In the genomic region with DNA sequence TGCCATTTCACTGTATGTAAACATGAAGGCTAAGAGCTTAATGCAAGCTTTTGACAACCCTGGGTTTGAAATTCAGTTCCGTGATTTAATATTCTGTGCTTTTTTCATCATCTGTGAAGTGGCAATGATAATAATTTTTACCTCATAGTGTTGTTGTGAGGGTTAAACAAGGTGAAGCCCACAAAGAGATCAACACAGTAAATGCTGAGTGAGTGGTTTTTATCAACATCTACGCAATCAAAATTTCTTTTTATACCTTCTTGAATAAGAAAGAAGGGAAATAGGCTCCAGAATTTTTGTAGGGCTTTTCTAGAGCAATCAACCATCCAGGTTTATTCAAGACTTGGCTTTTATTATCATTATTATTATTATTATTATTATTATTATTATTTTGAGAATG, we compare ENCODE assay signal across 25 cellular contexts.
DNase-seq lines count a peak whose midpoint lies in the region; ATAC-seq, FAIRE-seq and TF ChIP-seq lines count a peak whose summit lies in the region.
"Had no signal": no experiment of that assay in that cellular context is flagged by ENCODE, and none has a peak within 500 bp of the region (broad histone marks: within the 10 kb centered on the region; RNA-seq: fewer than 3 reads in every experiment).

No MANE protein-coding gene starts in this region.

- H3K36me3 ChIP-seq in HepG2 (replicated peaks in 1 of 2; ENCODE audit: control insufficient read depth in 1 of 2, insufficient read depth in 2 of 2, low read length in 2 of 2), result no peaks in the 10 kb centered on the region
- no peaks in the 10 kb centered on the region for H3K36me3 ChIP-seq in right lobe of liver
- H3K36me3 ChIP-seq: BE2C, BLaER1 had no signal

- H3K9me3 ChIP-seq in HepG2 (ENCODE audit: low read length) (no peaks in the 10 kb centered on the region), right lobe of liver (peaks cover 0 to 7% (median 0%) of the 10 kb centered on the region in 4 donors)
- H3K9me3 ChIP-seq: A549, BE2C, BLaER1 had no signal

- CTCF ChIA-PET in HepG2 (lab: Yijun Ruan, JAX; ENCODE audit: low intra/inter-chr PET ratio, low total read pairs), result no interaction called here
- CTCF ChIA-PET in WTC11 (lab: Charles Lee), result no interaction called here

- H3K27ac ChIP-seq in HepG2 (ENCODE audit: extremely low read length, insufficient read depth, low read length), result no peak overlapping the region
- H3K27ac ChIP-seq in right lobe of liver, result no peak overlapping the region
- H3K27ac ChIP-seq: 22Rv1, A549, BLaER1 had no signal

- FAIRE-seq in HepG2 (lab: Jason Lieb, UNC), result no peak
- FAIRE-seq: A549, GM12878, GM12892, GM18507 had no signal

- H3K4me1 ChIP-seq in HepG2 (ENCODE audit: insufficient read depth, low read length) (no peaks in the 10 kb centered on the region), right lobe of liver (no peaks in the 10 kb centered on the region)
- H3K4me1 ChIP-seq: A549, BE2C, BLaER1 had no signal

- H3K4me3 Mint-ChIP-seq in WTC11, result no peak overlapping the region
- H3K4me3 Mint-ChIP-seq: CD14-positive monocyte; CD4-positive, alpha-beta memory T cell; CD4-positive, CD25-positive, alpha-beta regulatory T cell; CD8-positive, alpha-beta memory T cell had no signal

- no peak overlapping the region for H3K4me2 ChIP-seq in HepG2 (ENCODE audit: low read depth, low read length)
- H3K4me2 ChIP-seq: A549, BLaER1 had no signal

- in situ Hi-C loops in HepG2 (cut with HindIII; ENCODE audit: extremely low pct_ligation_motif_present, low pct_unique_long_range_greater_than_20kb), result no loop called here

- TF ChIP-seq CTCF in HepG2 (CRISPR knock-in tag; IDR thresholded peaks at IDR 0.05) (no peak), right lobe of liver (IDR thresholded peaks at IDR 0.05) (no peak), WTC11 (IDR thresholded peaks at IDR 0.05) (no peak)

- ATAC-seq in HepG2 (no peak), right lobe of liver (no peak), WTC11 (no peak), left ventricle myocardium superior (no peak), GM21423 (IDR thresholded peaks at IDR 0.05; ENCODE audit: unreplicated experiment) (no peak)
- ATAC-seq: A549, GM12878 had no signal

- POLR2A ChIA-PET in HepG2 (lab: Yijun Ruan, JAX), result no interaction called here
- POLR2A ChIA-PET in WTC11 (lab: Charles Lee), result no interaction called here

- TF ChIP-seq RAD21 in HepG2 (CRISPR knock-in tag; IDR thresholded peaks at IDR 0.05), result no peak

- DNase-seq in HepG2 (ENCODE audit: low spot score) (no peak), right lobe of liver (no peak), WTC11 (ENCODE audit: low spot score) (no peak), left ventricle myocardium superior (no peak)
- DNase-seq: BE2C; C1 segment of cervical spinal cord; CD4-positive, alpha-beta memory T cell; CD4-positive, CD25-positive, alpha-beta regulatory T cell; CD8-positive, alpha-beta memory T cell; COR-L47; DMS 273 treated with DMSO at 0.1 percent for 48 hours; DMS153; DMS53; DMS79; DND-41; EL; GDM1 had no signal

- H3K4me1 Mint-ChIP-seq in WTC11, result no peaks in the 10 kb centered on the region
- H3K4me1 Mint-ChIP-seq: CD14-positive monocyte; CD4-positive, alpha-beta memory T cell; CD4-positive, CD25-positive, alpha-beta regulatory T cell; CD8-positive, alpha-beta memory T cell had no signal

- H3K4me3 ChIP-seq in HepG2 (replicated peaks in 1 of 3; ENCODE audit: insufficient read depth in 1 of 3, low read depth in 2 of 3, low read length in 3 of 3), result no peak overlapping the region
- no peak overlapping the region for H3K4me3 ChIP-seq in right lobe of liver
- H3K4me3 ChIP-seq: A549, BLaER1, GM12878 had no signal

- no peaks in the 10 kb centered on the region for H3K27me3 ChIP-seq in HepG2 (ENCODE audit: control insufficient read depth in 1 of 2, insufficient read depth in 2 of 2, low read length in 2 of 2)
- H3K27me3 ChIP-seq in right lobe of liver, result no peaks in the 10 kb centered on the region
- H3K27me3 ChIP-seq: BE2C, BLaER1 had no signal

- H3K27me3 Mint-ChIP-seq in WTC11 (ENCODE audit: low read depth), result no peaks in the 10 kb centered on the region
- H3K27me3 Mint-ChIP-seq: CD4-positive, alpha-beta memory T cell; CD4-positive, CD25-positive, alpha-beta regulatory T cell; CD8-positive, alpha-beta memory T cell had no signal

- TF ChIP-seq POLR2A in HepG2 (IDR thresholded peaks at IDR 0.05; ENCODE audit: insufficient read depth in 1 of 2, low read depth in 2 of 2, low read length in 2 of 2), result no peak
- TF ChIP-seq POLR2A in right lobe of liver (IDR thresholded peaks at IDR 0.05), result no peak

- H3K9ac ChIP-seq in HepG2 (ENCODE audit: insufficient read depth, low read depth, low read length), result no peak overlapping the region
- H3K9ac ChIP-seq: BLaER1 had no signal

- intact Hi-C loops in HepG2 (cut with micrococcal nuclease; ENCODE audit: unreplicated experiment), result no loop called here
- intact Hi-C loops in right lobe of liver (cut with DNase I), result no loop called here
- intact Hi-C loops in left ventricle myocardium superior (cut with micrococcal nuclease), result no loop called here

- TF ChIP-seq EP300 in HepG2 (IDR thresholded peaks at IDR 0.05; ENCODE audit: low read depth in 2 of 2, low read length in 2 of 2), result no peak
- no peak for TF ChIP-seq EP300 in HepG2 (CRISPR knock-in tag; IDR thresholded peaks at IDR 0.05; ENCODE audit: borderline replicate concordance)

- H3K27ac Mint-ChIP-seq in WTC11, result no peak overlapping the region
- H3K27ac Mint-ChIP-seq: CD14-positive monocyte; CD4-positive, alpha-beta memory T cell; CD4-positive, CD25-positive, alpha-beta regulatory T cell; CD8-positive, alpha-beta memory T cell had no signal

- 45% methylated on average over 2 of the region's 2 CpGs for WGBS in HepG2 (ENCODE audit: low lambda C conversion rate)
- WGBS in right lobe of liver (ENCODE audit: insufficient coverage, low coverage, low lambda C conversion rate, missing lambda C conversion rate), result 84% methylated on average over 2 of the region's 2 CpGs

- BruUV-seq in HepG2 (replicated peaks; lab: Mats Ljungman, UMichigan), result no TSS peak

- peaks cover 16% of the 10 kb centered on the region for H3K9me3 Mint-ChIP-seq in WTC11

- H3K79me2 ChIP-seq in HepG2 (ENCODE audit: insufficient read depth, low read length), result no peaks in the 10 kb centered on the region

- no peaks in the 10 kb centered on the region for H4K20me1 ChIP-seq in HepG2 (ENCODE audit: insufficient read depth, low read length)
- H4K20me1 ChIP-seq: BLaER1 had no signal

- no peak overlapping the region for H2AFZ ChIP-seq in HepG2 (ENCODE audit: low read length)

- H3K36me3 Mint-ChIP-seq in WTC11, result peaks cover 5% of the 10 kb centered on the region
- H3K36me3 Mint-ChIP-seq: CD14-positive monocyte; CD4-positive, alpha-beta memory T cell; CD4-positive, CD25-positive, alpha-beta regulatory T cell; CD8-positive, alpha-beta memory T cell had no signal

TF ChIP-seq in HepG2, 621 proteins besides CTCF, POLR2A, EP300 and RAD21:
- TF ChIP-seq MAFF (IDR thresholded peaks at IDR 0.05; ENCODE audit: low read depth, low read length) (peak; percentile 64), CBX5 (CRISPR knock-in tag; IDR thresholded peaks at IDR 0.05; ENCODE audit: borderline replicate concordance) (no peak), MAFK (conservative IDR thresholded peaks at IDR 0.05 in 1 of 2, IDR thresholded peaks at IDR 0.05 in 1 of 2; ENCODE audit: low read length in 2 of 2) (peak; percentile 58 to 76)

TF ChIP-seq in WTC11, 78 proteins besides CTCF, POLR2A, EP300 and RAD21:
- peak; percentile 22; the same call in 1 of the 2 replicates for TF ChIP-seq HMGA2 (CRISPR knock-in tag; IDR thresholded peaks at IDR 0.05)
- TF ChIP-seq, protein P1, sequence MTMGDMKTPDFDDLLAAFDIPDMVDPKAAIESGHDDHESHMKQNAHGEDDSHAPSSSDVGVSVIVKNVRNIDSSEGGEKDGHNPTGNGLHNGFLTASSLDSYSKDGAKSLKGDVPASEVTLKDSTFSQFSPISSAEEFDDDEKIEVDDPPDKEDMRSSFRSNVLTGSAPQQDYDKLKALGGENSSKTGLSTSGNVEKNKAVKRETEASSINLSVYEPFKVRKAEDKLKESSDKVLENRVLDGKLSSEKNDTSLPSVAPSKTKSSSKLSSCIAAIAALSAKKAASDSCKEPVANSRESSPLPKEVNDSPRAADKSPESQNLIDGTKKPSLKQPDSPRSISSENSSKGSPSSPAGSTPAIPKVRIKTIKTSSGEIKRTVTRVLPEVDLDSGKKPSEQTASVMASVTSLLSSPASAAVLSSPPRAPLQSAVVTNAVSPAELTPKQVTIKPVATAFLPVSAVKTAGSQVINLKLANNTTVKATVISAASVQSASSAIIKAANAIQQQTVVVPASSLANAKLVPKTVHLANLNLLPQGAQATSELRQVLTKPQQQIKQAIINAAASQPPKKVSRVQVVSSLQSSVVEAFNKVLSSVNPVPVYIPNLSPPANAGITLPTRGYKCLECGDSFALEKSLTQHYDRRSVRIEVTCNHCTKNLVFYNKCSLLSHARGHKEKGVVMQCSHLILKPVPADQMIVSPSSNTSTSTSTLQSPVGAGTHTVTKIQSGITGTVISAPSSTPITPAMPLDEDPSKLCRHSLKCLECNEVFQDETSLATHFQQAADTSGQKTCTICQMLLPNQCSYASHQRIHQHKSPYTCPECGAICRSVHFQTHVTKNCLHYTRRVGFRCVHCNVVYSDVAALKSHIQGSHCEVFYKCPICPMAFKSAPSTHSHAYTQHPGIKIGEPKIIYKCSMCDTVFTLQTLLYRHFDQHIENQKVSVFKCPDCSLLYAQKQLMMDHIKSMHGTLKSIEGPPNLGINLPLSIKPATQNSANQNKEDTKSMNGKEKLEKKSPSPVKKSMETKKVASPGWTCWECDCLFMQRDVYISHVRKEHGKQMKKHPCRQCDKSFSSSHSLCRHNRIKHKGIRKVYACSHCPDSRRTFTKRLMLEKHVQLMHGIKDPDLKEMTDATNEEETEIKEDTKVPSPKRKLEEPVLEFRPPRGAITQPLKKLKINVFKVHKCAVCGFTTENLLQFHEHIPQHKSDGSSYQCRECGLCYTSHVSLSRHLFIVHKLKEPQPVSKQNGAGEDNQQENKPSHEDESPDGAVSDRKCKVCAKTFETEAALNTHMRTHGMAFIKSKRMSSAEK (CRISPR knock-in tag; IDR thresholded peaks at IDR 0.05; ENCODE audit: borderline replicate concordance), result no peak
